In the genomic region with DNA sequence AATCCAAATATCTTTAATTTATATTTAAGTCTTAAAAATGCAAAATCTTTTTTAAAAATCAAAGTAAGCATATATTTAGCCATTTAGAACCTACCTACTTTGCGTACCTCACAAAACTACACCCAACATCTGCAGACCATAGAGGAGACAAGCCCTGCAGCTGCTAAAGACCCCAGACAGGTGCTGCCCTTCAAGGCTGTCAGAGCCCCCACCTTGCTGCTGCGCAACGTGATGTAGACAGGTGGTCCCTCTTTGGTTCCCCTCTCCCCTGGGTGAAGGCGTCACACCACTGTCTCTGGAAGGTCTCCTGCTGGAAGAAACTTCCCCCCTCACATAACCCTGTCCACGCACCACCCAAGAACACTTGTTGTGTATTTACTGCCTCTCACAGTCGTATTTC, we compare ENCODE assay signal across 16 cellular contexts.
A peak's percentile ranks its signal among the peaks of the same experiment; 100 is the strongest.
DNase-seq lines count a peak whose midpoint lies in the region; ATAC-seq and TF ChIP-seq lines count a peak whose summit lies in the region.
"Had no signal": no experiment of that assay in that cellular context is flagged by ENCODE, and none has a peak within 500 bp of the region (broad histone marks: within the 10 kb centered on the region; RNA-seq: fewer than 3 reads in every experiment).

No MANE protein-coding gene starts in this region.

- no peaks in the 10 kb centered on the region for H3F3A ChIP-seq in OCI-LY1 (ENCODE audit: insufficient read depth, low read length)

- H2AFZ ChIP-seq in OCI-LY1 (ENCODE audit: low read length) (no peak overlapping the region), mammary epithelial cell (ENCODE audit: low read depth, low read length) (no peak overlapping the region)

- no TSS peak for BruUV-seq in mammary epithelial cell (replicated peaks; lab: Mats Ljungman, UMichigan)

- in situ Hi-C loops in mammary epithelial cell (cut with MboI; ENCODE audit: low sequenced_read_pairs in 2 of 2) = no loop called here

- peak overlapping the region in 9 of 11 experiments; percentile 10 to 100 (median 79); a peak in 17 of 22 replicates for H3K27ac ChIP-seq in BLaER1 treated with 17β-estradiol and CSF1 and Interleukin-3, amounts not matched to agents 10 nM and 100 nM
- H3K27ac ChIP-seq in OCI-LY1 (ENCODE audit: low read depth, low read length, poor library complexity, severe bottlenecking) (peak overlapping the region; percentile 89), mammary epithelial cell (ENCODE audit: insufficient read depth, low read depth, low read length) (peak overlapping the region; percentile 93)

- H3K9ac ChIP-seq in BLaER1 treated with 17β-estradiol and CSF1 and Interleukin-3, amounts not matched to agents 10 nM and 100 nM = peak overlapping the region in 6 of 11 experiments; percentile 56 to 85 (median 72); a peak in 11 of 22 replicates
- H3K9ac ChIP-seq in OCI-LY1 (ENCODE audit: low read length) = peak overlapping the region; percentile 47; the same call in 1 of the 2 replicates
- H3K9ac ChIP-seq in mammary epithelial cell (ENCODE audit: insufficient read depth, low read length) = peak overlapping the region; percentile 63

- no peaks in the 10 kb centered on the region for H3K79me2 ChIP-seq in OCI-LY1 (ENCODE audit: insufficient read depth, low read length)
- peaks cover 4% of the 10 kb centered on the region for H3K79me2 ChIP-seq in mammary epithelial cell (ENCODE audit: insufficient read depth, low read length)

- CTCF ChIA-PET in mammary epithelial cell (lab: Charles Lee; ENCODE audit: low non-redundant PET) = interaction anchor here (0.6 kb wide), 1 partner anchor 128 kb away, joined by 5 read pairs; no protein-coding TSS in a partner anchor

- peak overlapping the region in 5 of 10 experiments; percentile 18 to 47 (median 35); a peak in 5 of 20 replicates for H3K4me3 ChIP-seq in BLaER1 treated with 17β-estradiol and CSF1 and Interleukin-3, amounts not matched to agents 10 nM and 100 nM
- no peak overlapping the region for H3K4me3 ChIP-seq in OCI-LY1 (ENCODE audit: low read depth, low read length, poor library complexity, severe bottlenecking)
- H3K4me3 ChIP-seq in mammary epithelial cell (replicated peaks in 1 of 3; ENCODE audit: insufficient read depth in 1 of 3, low read depth in 2 of 3, low read length in 3 of 3) = no peak overlapping the region

- H3K4me2 ChIP-seq in BLaER1 treated with 17β-estradiol and CSF1 and Interleukin-3, amounts not matched to agents 10 nM and 100 nM = peak overlapping the region; percentile 67 to 95 (median 85)
- peak overlapping the region; percentile 31; the same call in 1 of the 2 replicates for H3K4me2 ChIP-seq in OCI-LY1 (ENCODE audit: low read length)
- peak overlapping the region; percentile 49 for H3K4me2 ChIP-seq in mammary epithelial cell (ENCODE audit: insufficient read depth, low read depth, low read length)

- intact Hi-C loops in mammary epithelial cell (cut with micrococcal nuclease) = loop anchor here (2.0 to 5.0 kb wide), 2 partner anchors 40 to 163 kb away; no protein-coding TSS in a partner anchor
- intact Hi-C loops in left colon (cut with DNase I, micrococcal nuclease) = no loop called here

- 97% methylated on average over 6 of the region's 6 CpGs for WGBS in mammary epithelial cell (ENCODE audit: low coverage, missing lambda C conversion rate)

- H3K36me3 ChIP-seq in BLaER1 treated with 17β-estradiol and CSF1 and Interleukin-3, amounts not matched to agents 10 nM and 100 nM = peaks cover 0 to 7% (median 0%) of the 10 kb centered on the region in 11 experiments; a peak in 3 of 22 replicates
- H3K36me3 ChIP-seq in OCI-LY1 (ENCODE audit: insufficient read depth, low read length) = peaks cover 10% of the 10 kb centered on the region
- H3K36me3 ChIP-seq in mammary epithelial cell (ENCODE audit: insufficient read depth, low read length) = no peaks in the 10 kb centered on the region
- H3K36me3 ChIP-seq: BE2C had no signal

- dilution Hi-C loops in mammary epithelial cell (cut with HindIII; ENCODE audit: low sequenced_read_pairs) = loop anchor here (10.0 kb wide), 2 partner anchors 160 to 190 kb away; no protein-coding TSS in a partner anchor

- H3K9me2 ChIP-seq in OCI-LY1 (ENCODE audit: low read depth, low read length) = no peaks in the 10 kb centered on the region

- H3K4me1 ChIP-seq in BLaER1 treated with 17β-estradiol and CSF1 and Interleukin-3, amounts not matched to agents 10 nM and 100 nM = peaks cover 40 to 87% (median 80%) of the 10 kb centered on the region in 10 experiments
- peaks cover 71% of the 10 kb centered on the region for H3K4me1 ChIP-seq in OCI-LY1 (ENCODE audit: insufficient read depth, low read length, severe bottlenecking)
- H3K4me1 ChIP-seq in mammary epithelial cell (ENCODE audit: insufficient read depth, low read length) = peaks cover 29% of the 10 kb centered on the region
- H3K4me1 ChIP-seq: BE2C had no signal

- ATAC-seq in left colon = no peak
- ATAC-seq: HepG2 had no signal

- TF ChIP-seq CTCF in OCI-LY1 (IDR thresholded peaks at IDR 0.05; ENCODE audit: low read length) (no peak), mammary epithelial cell (conservative IDR thresholded peaks at IDR 0.05 in 1 of 2, IDR thresholded peaks at IDR 0.05 in 1 of 2; ENCODE audit: extremely low read depth in 1 of 2, insufficient read depth in 1 of 2, low read depth in 1 of 2, low read length in 2 of 2) (no peak)

- DNase-seq in mammary epithelial cell (no peak), germinal center (ENCODE audit: low spot score) (peak; percentile 63), left colon (no peak), NCI-H524 treated with DMSO at 0.1 percent for 48 hours (lab: John Stamatoyannopoulos, UW) (no peak)
- no peak for DNase-seq in effector CD4-positive, alpha-beta T cell
- DNase-seq: ACHN; BE2C; CD4-positive, alpha-beta memory T cell; DMS153; DMS79; GF-D8; GOT3; H9 had no signal

- H4K20me1 ChIP-seq in BLaER1 treated with 17β-estradiol and CSF1 and Interleukin-3, amounts not matched to agents 10 nM and 100 nM = no peaks in the 10 kb centered on the region
- H4K20me1 ChIP-seq in OCI-LY1 (ENCODE audit: insufficient read depth, low read length) (no peaks in the 10 kb centered on the region), mammary epithelial cell (ENCODE audit: insufficient read depth, low read length) (no peaks in the 10 kb centered on the region)

- H3K27me3 ChIP-seq in BLaER1 treated with 17β-estradiol and CSF1 and Interleukin-3, amounts not matched to agents 10 nM and 100 nM = peaks cover 0 to 24% (median 0%) of the 10 kb centered on the region in 11 experiments; a peak in 4 of 22 replicates
- H3K27me3 ChIP-seq in OCI-LY1 (ENCODE audit: insufficient read depth, low read length) = no peaks in the 10 kb centered on the region
- no peaks in the 10 kb centered on the region for H3K27me3 ChIP-seq in mammary epithelial cell (ENCODE audit: insufficient read depth, low read length)

- peaks cover 0 to 43% (median 20%) of the 10 kb centered on the region in 11 experiments; a peak in 18 of 22 replicates for H3K9me3 ChIP-seq in BLaER1 treated with 17β-estradiol and CSF1 and Interleukin-3, amounts not matched to agents 10 nM and 100 nM (replicated peaks in 1 of 11)
- peaks cover 10% of the 10 kb centered on the region; the same call in 1 of the 2 replicates for H3K9me3 ChIP-seq in OCI-LY1 (ENCODE audit: low read length)
- H3K9me3 ChIP-seq in mammary epithelial cell (replicated peaks; ENCODE audit: insufficient read depth, low read length) = no peaks in the 10 kb centered on the region
- H3K9me3 ChIP-seq: BE2C had no signal

Comparison
In these comparisons a context has a peak if more than half of its experiments do, and no peak if none do; other contexts are left out.
1. H3K4me2 ChIP-seq: peak in every context shown above with its lines; median percentile 85 in BLaER1 treated with 17β-estradiol and CSF1 and Interleukin-3, amounts not matched to agents 10 nM and 100 nM; 49 in mammary epithelial cell; 31 in OCI-LY1.